8 cellular contexts compared by ENCODE assay signal in the genomic region with DNA sequence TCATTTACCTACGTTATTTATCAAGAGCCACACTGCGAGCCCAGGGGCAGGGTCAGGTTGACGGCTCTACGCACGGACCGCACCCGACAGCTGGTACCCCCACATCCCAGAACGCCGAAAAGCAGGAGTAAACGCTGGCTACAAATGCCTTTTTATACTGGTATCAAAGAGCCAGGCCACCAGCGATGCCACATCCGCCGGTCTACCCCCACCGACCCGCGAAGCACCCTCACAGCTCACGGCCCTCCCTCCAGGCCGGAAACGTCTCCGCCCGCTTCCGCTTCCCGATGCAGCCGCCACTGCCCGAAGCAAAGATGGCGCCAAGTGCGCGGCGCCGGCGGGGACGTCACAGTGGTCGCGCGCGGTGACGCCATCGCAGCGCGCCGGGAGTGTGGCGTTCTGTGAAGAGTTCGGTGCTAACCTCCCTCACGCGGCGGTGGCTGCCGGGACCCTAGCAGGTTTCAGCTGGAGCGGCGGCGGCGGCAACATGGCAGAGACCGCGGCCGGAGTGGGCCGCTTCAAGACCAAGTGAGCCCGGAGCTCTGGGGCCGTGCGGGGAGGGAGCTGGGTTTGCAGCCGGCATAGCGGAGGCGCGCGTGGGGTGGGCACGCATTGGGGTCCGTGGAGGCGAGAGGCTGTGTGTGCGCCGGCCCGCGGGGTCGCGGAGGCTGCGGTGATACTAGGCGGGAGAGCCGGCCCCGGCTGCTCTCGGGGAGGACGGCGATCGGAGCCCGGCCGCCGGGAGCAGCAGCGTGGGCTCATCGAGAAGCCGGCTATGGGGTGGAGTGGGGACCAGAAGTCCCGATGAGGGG. TPM values are rescaled to one million over a fixed set of nuclear protein-coding genes. Genes with fewer than 3 reads are reported as not detected.
DNase-seq lines count a peak whose midpoint lies in the region; ATAC-seq and TF ChIP-seq lines count a peak whose summit lies in the region.

TSS of gene TBL3 (plus strand) at position 376 of the 812 bp plus-strand sequence. CDS start at position 488, 112 bp downstream.

- in situ Hi-C loops in HAP-1 (cut with MboI; ENCODE audit: low sequenced_read_pairs): no loop called here

- ATAC-seq in foreskin keratinocyte: peak; percentile 71

- peak within 1 kb of the TSS; percentile 69 for H2AFZ ChIP-seq in MM.1S (ENCODE audit: low read length)
- peak within 1 kb of the TSS; percentile 63 for H2AFZ ChIP-seq in neuron (ENCODE audit: low read depth, low read length)

- H3K79me2 ChIP-seq in MM.1S (ENCODE audit: low read length): peaks cover 23% of the 10 kb centered on the region

- no peaks in the 10 kb centered on the region for H4K20me1 ChIP-seq in MM.1S (ENCODE audit: insufficient read depth, low read length)

- H3K36me3 ChIP-seq in HAP-1 (replicated peaks): peaks cover 31% of the 10 kb centered on the region
- H3K36me3 ChIP-seq in MM.1S (replicated peaks; ENCODE audit: insufficient read depth, low read length): no peaks in the 10 kb centered on the region
- peaks cover 39% of the 10 kb centered on the region for H3K36me3 ChIP-seq in SJSA1
- H3K36me3 ChIP-seq in neuron (ENCODE audit: insufficient read depth, low read length): peaks cover 21% of the 10 kb centered on the region

- H3K9me3 ChIP-seq in HAP-1 (no peaks in the 10 kb centered on the region), MM.1S (replicated peaks; ENCODE audit: insufficient read depth, low read length) (no peaks in the 10 kb centered on the region), SJSA1 (replicated peaks) (no peaks in the 10 kb centered on the region), neuron (ENCODE audit: low read length) (no peaks in the 10 kb centered on the region)

- peak within 1 kb of the TSS; percentile 100 for H3K4me3 ChIP-seq in HAP-1
- H3K4me3 ChIP-seq in MM.1S (ENCODE audit: low read length): peak within 1 kb of the TSS; percentile 93
- peak within 1 kb of the TSS; percentile 84 for H3K4me3 ChIP-seq in SJSA1
- peak within 1 kb of the TSS; percentile 63 for H3K4me3 ChIP-seq in neuron (ENCODE audit: low read length)

- H3K4me1 ChIP-seq in HAP-1: no peaks in the 10 kb centered on the region
- H3K4me1 ChIP-seq in MM.1S (ENCODE audit: low read length): 0 out of 2 replicates have a peak, but pooled peaks cover 3% of the 10 kb centered on the region
- peaks cover 16% of the 10 kb centered on the region for H3K4me1 ChIP-seq in SJSA1 (replicated peaks)
- no peaks in the 10 kb centered on the region for H3K4me1 ChIP-seq in foreskin keratinocyte
- H3K4me1 ChIP-seq in neuron (ENCODE audit: insufficient read depth, low read length): peaks cover 10% of the 10 kb centered on the region

- TF ChIP-seq CTCF in MM.1S (IDR thresholded peaks at IDR 0.05; ENCODE audit: low read length) (no peak), foreskin keratinocyte (conservative IDR thresholded peaks at IDR 0.05) (peak; percentile 27)

- peak within 1 kb of the TSS; percentile 89 for H3K4me2 ChIP-seq in MM.1S (ENCODE audit: low read depth, low read length)

- no peaks in the 10 kb centered on the region for H3K9me2 ChIP-seq in MM.1S (replicated peaks; ENCODE audit: insufficient read depth, low read length)

- no peaks in the 10 kb centered on the region for H3K27me3 ChIP-seq in HAP-1 (ENCODE audit: low read depth)
- no peaks in the 10 kb centered on the region for H3K27me3 ChIP-seq in MM.1S (replicated peaks; ENCODE audit: insufficient read depth, low read length)
- H3K27me3 ChIP-seq in SJSA1 (replicated peaks): no peaks in the 10 kb centered on the region
- H3K27me3 ChIP-seq in foreskin keratinocyte: no peaks in the 10 kb centered on the region
- H3K27me3 ChIP-seq in neuron (ENCODE audit: insufficient read depth, low read length): no peaks in the 10 kb centered on the region

- H3K27ac ChIP-seq in MM.1S (ENCODE audit: low read length) (peak within 1 kb of the TSS; percentile 55; the same call in 1 of the 2 replicates), SJSA1 (peak within 1 kb of the TSS; percentile 80), foreskin keratinocyte (peak within 1 kb of the TSS; percentile 48)

- peak within 1 kb of the TSS; percentile 95 for H3K9ac ChIP-seq in MM.1S (ENCODE audit: low read length)

- DNase-seq in GDM1 (lab: John Stamatoyannopoulos, UW): peak; percentile 97
- DNase-seq in HAP-1 (ENCODE audit: low spot score in 2 of 2): peak; percentile 86 to 95
- DNase-seq in MM.1S: peak; percentile 95
- peak; percentile 96 to 97 for DNase-seq in SJSA1 (ENCODE audit: low read depth in 1 of 2, low spot score in 2 of 2)
- peak; percentile 92 to 96 (median 95) for DNase-seq in activated naive CD4-positive, alpha-beta T cell (lab: John Stamatoyannopoulos, UW)
- DNase-seq in foreskin keratinocyte: peak; percentile 78 to 87
- peak; percentile 85 for DNase-seq in stromal cell of bone marrow (ENCODE audit: low read depth)

- H3F3A ChIP-seq in MM.1S (ENCODE audit: insufficient read depth, low read length): peaks cover 4% of the 10 kb centered on the region; the same call in 1 of the 2 replicates

RNA-seq across cellular contexts. Expression of gene TBL3, which starts in this region (rescaled TPM):
- 68.0 and 156 TPM in 2 replicates for total RNA-seq in SJSA1 (2014; rRNA removed; shearing (Covaris generic))
- 61.5 and 68.8 TPM in 2 replicates for total RNA-seq in foreskin keratinocyte
- polyA plus RNA-seq in foreskin keratinocyte: 66.9 and 69.5 TPM in 2 replicates

Comparison
In these comparisons a context has a peak if more than half of its experiments do, and no peak if none do; other contexts are left out.
1. Peak in every context shown above with its lines: DNase-seq, ATAC-seq, H3K4me3 ChIP-seq and H3K27ac ChIP-seq.